8 cellular contexts compared by ENCODE assay signal in genomic region chr10:119595134-119595714, GRCh38. TPM values are rescaled to one million over a fixed set of nuclear protein-coding genes. Genes with fewer than 3 reads are reported as not detected.
A peak's percentile ranks its signal among the peaks of the same experiment; 100 is the strongest.
DNase-seq lines count a peak whose midpoint lies in the region; ATAC-seq and TF ChIP-seq lines count a peak whose summit lies in the region.

No MANE protein-coding gene starts in this region.

- H3K27me3 Mint-ChIP-seq in activated CD8-positive, alpha-beta memory T cell treated with anti-CD3 and anti-CD28 coated beads, Interleukin-2, amount 10 ng/mL, durations not matched to agents 7 days and 5 days, result no peaks in the 10 kb centered on the region
- no peaks in the 10 kb centered on the region for H3K27me3 Mint-ChIP-seq in activated T-cell treated with anti-CD3 and anti-CD28 coated beads, Interleukin-2, amount 50 U/mL, for 72 hours (ENCODE audit: low read depth)

- no peak for ATAC-seq in activated CD8-positive, alpha-beta memory T cell treated with anti-CD3 and anti-CD28 coated beads, Interleukin-2, amount 10 ng/mL, durations not matched to agents 7 days and 5 days
- no peak for ATAC-seq in activated T-cell treated with anti-CD3 and anti-CD28 coated beads, Interleukin-2, amount 50 U/mL, for 72 hours (replicated peaks in 1 of 2)
- no peak for ATAC-seq in GM21619 (IDR thresholded peaks at IDR 0.05; ENCODE audit: unreplicated experiment)

- H3K9me3 ChIP-seq in iPS-18a (ENCODE audit: control insufficient read depth, low read depth, low read length) (no peaks in the 10 kb centered on the region), stomach smooth muscle (ENCODE audit: control insufficient read depth in 2 of 2, low read length in 2 of 2) (no peaks in the 10 kb centered on the region)

- H3K27ac Mint-ChIP-seq in activated CD8-positive, alpha-beta memory T cell treated with anti-CD3 and anti-CD28 coated beads, Interleukin-2, amount 10 ng/mL, durations not matched to agents 7 days and 5 days, result peak overlapping the region; percentile 96
- H3K27ac Mint-ChIP-seq in activated T-cell treated with anti-CD3 and anti-CD28 coated beads, Interleukin-2, amount 50 U/mL, for 72 hours, result peak overlapping the region; percentile 81

- H3K4me1 ChIP-seq in iPS-18a (ENCODE audit: control insufficient read depth, low read depth, low read length) (peaks cover 24% of the 10 kb centered on the region), stomach smooth muscle (ENCODE audit: control insufficient read depth, insufficient read depth, low read length) (peaks cover 18% of the 10 kb centered on the region)

- in situ Hi-C loops in GM13977 (cut with MboI; ENCODE audit: low pct_unique_long_range_greater_than_20kb, low sequenced_read_pairs, unreplicated experiment), result no loop called here

- H3K36me3 ChIP-seq in iPS-18a (ENCODE audit: control insufficient read depth, low read depth, low read length), result peaks cover under 1% of the 10 kb centered on the region
- H3K36me3 ChIP-seq in stomach smooth muscle (ENCODE audit: control insufficient read depth in 2 of 2, insufficient read depth in 2 of 2, low read length in 2 of 2), result peaks cover 0 to 3% of the 10 kb centered on the region in 2 donors

- H3K27ac ChIP-seq in iPS-18a (ENCODE audit: low read length), result peak overlapping the region; percentile 30
- H3K27ac ChIP-seq in stomach smooth muscle (ENCODE audit: low read length), result peak overlapping the region; percentile 94

- no peaks in the 10 kb centered on the region for H3K9me3 Mint-ChIP-seq in activated CD8-positive, alpha-beta memory T cell treated with anti-CD3 and anti-CD28 coated beads, Interleukin-2, amount 10 ng/mL, durations not matched to agents 7 days and 5 days (ENCODE audit: low read depth)
- no peaks in the 10 kb centered on the region for H3K9me3 Mint-ChIP-seq in activated T-cell treated with anti-CD3 and anti-CD28 coated beads, Interleukin-2, amount 50 U/mL, for 72 hours

- H3K4me1 Mint-ChIP-seq in activated CD8-positive, alpha-beta memory T cell treated with anti-CD3 and anti-CD28 coated beads, Interleukin-2, amount 10 ng/mL, durations not matched to agents 7 days and 5 days, result peaks cover 43% of the 10 kb centered on the region
- peaks cover 64% of the 10 kb centered on the region for H3K4me1 Mint-ChIP-seq in activated T-cell treated with anti-CD3 and anti-CD28 coated beads, Interleukin-2, amount 50 U/mL, for 72 hours (ENCODE audit: low read depth)

- H3K27me3 ChIP-seq in iPS-18a (ENCODE audit: control insufficient read depth, insufficient read depth, low read length) (no peaks in the 10 kb centered on the region), stomach smooth muscle (ENCODE audit: control insufficient read depth in 1 of 2, insufficient read depth in 2 of 2, low read length in 2 of 2) (no peaks in the 10 kb centered on the region)

- peaks cover 27% of the 10 kb centered on the region for H3K36me3 Mint-ChIP-seq in activated CD8-positive, alpha-beta memory T cell treated with anti-CD3 and anti-CD28 coated beads, Interleukin-2, amount 10 ng/mL, durations not matched to agents 7 days and 5 days
- peaks cover 14 to 40% of the 10 kb centered on the region in 2 donors for H3K36me3 Mint-ChIP-seq in activated T-cell treated with anti-CD3 and anti-CD28 coated beads, Interleukin-2, amount 50 U/mL, for 72 hours (ENCODE audit: insufficient read depth in 2 of 2)

- H3K9ac ChIP-seq in iPS-18a (ENCODE audit: low read length), result peak overlapping the region; percentile 95
- peak overlapping the region; percentile 0 to 91 for H3K9ac ChIP-seq in stomach smooth muscle (ENCODE audit: low read length in 2 of 2)

- CTCF ChIA-PET in activated CD8-positive, alpha-beta memory T cell treated with anti-CD3 and anti-CD28 coated beads, Interleukin-2, amount 10 ng/mL, durations not matched to agents 7 days and 5 days (lab: Charles Lee), result interaction anchor here (0.8 to 2.6 kb wide), 7 partner anchors 10 to 106 kb away, joined by 3 to 8 read pairs (median 3); partner anchors contain the start of gene RGS10

- no peak for TF ChIP-seq CTCF in GM13977 (IDR thresholded peaks at IDR 0.05; ENCODE audit: extremely low read depth, insufficient read depth, missing control alignments)

- peak overlapping the region; percentile 90 for H3K4me3 Mint-ChIP-seq in activated CD8-positive, alpha-beta memory T cell treated with anti-CD3 and anti-CD28 coated beads, Interleukin-2, amount 10 ng/mL, durations not matched to agents 7 days and 5 days
- H3K4me3 Mint-ChIP-seq in activated T-cell treated with anti-CD3 and anti-CD28 coated beads, Interleukin-2, amount 50 U/mL, for 72 hours, result peak overlapping the region; percentile 88 to 97

- H3K4me3 ChIP-seq in iPS-18a (ENCODE audit: low read length) (peak overlapping the region; percentile 98), stomach smooth muscle (ENCODE audit: low read length in 2 of 2) (peak overlapping the region; percentile 89 to 92)

- DNase-seq in activated CD8-positive, alpha-beta memory T cell treated with anti-CD3 and anti-CD28 coated beads, Interleukin-2, amount 10 ng/mL, durations not matched to agents 7 days and 5 days, result no peak
- DNase-seq in activated CD8-positive, alpha-beta memory T cell treated with anti-CD3 and anti-CD28 coated beads, Interleukin-2, amount 50 U/mL, for 4 hours, result no peak
- no peak for DNase-seq in activated T-cell treated with anti-CD3 and anti-CD28 coated beads, Interleukin-2, amount 50 U/mL, for 72 hours
- DNase-seq in effector CD8-positive, alpha-beta T cell (lab: John Stamatoyannopoulos, UW), result no peak
- DNase-seq in GM13977 (ENCODE audit: low spot score), result no peak

RNA-seq across cellular contexts. Expression of gene TIAL1, which starts 1.5 kb away (rescaled TPM):
- 100 to 1,000 TPM; 181 to 191 TPM for total RNA-seq in activated CD8-positive, alpha-beta memory T cell treated with anti-CD3 and anti-CD28 coated beads, Interleukin-2, amount 10 ng/mL, durations not matched to agents 7 days and 5 days
- 100 to 1,000 TPM; 201 to 224 TPM for total RNA-seq in activated T-cell treated with anti-CD3 and anti-CD28 coated beads, Interleukin-2, amount 50 U/mL, for 72 hours

RNA-seq across cellular contexts. Expression of gene RGS10, which starts 52.7 kb away (rescaled TPM):
- total RNA-seq in activated CD8-positive, alpha-beta memory T cell treated with anti-CD3 and anti-CD28 coated beads, Interleukin-2, amount 10 ng/mL, durations not matched to agents 7 days and 5 days, result 100 to 1,000 TPM; 103 to 113 TPM
- 100 to 1,000 TPM; 161 to 208 TPM for total RNA-seq in activated T-cell treated with anti-CD3 and anti-CD28 coated beads, Interleukin-2, amount 50 U/mL, for 72 hours

RNA-seq across cellular contexts. Expression of gene BAG3, which starts 56.0 kb away (rescaled TPM):
- 10 to 100 TPM; 12.7 to 13.0 TPM for total RNA-seq in activated CD8-positive, alpha-beta memory T cell treated with anti-CD3 and anti-CD28 coated beads, Interleukin-2, amount 10 ng/mL, durations not matched to agents 7 days and 5 days
- total RNA-seq in activated T-cell treated with anti-CD3 and anti-CD28 coated beads, Interleukin-2, amount 50 U/mL, for 72 hours, result 10 to 100 TPM; 16.4 to 22.1 TPM
